In genomic region chr4:182143822-182144620, GRCh38 we compare ENCODE assay signal across 8 cellular contexts.
A peak's percentile ranks its signal among the peaks of the same experiment; 100 is the strongest.
DNase-seq lines count a peak whose midpoint lies in the region; ATAC-seq, FAIRE-seq and TF ChIP-seq lines count a peak whose summit lies in the region.

No MANE protein-coding gene starts in this region.

- DNase-seq in GM13976 (ENCODE audit: low spot score) (peak; percentile 53), M059J (ENCODE audit: low read depth) (peak; percentile 80), heart left ventricle (no peak), prostate gland (ENCODE audit: low spot score) (no peak), GM12891 (ENCODE audit: insufficient read length, low spot score) (no peak)
- DNase-seq in activated T-cell treated with anti-CD3 and anti-CD28 coated beads, Interleukin-2, amount 50 U/mL, for 72 hours = no peak
- DNase-seq in stimulated activated CD4-positive, alpha-beta T cell treated with anti-CD3 and anti-CD28 coated beads, Interleukin-12 subunit alpha, Interleukin-12 subunit beta, amount 100 ng/mL, for 4 hours = no peak

- WGBS in heart left ventricle, 4 donors = 1% methylated on average over 52 to 76 of the region's 78 CpGs
- WGBS in prostate gland = 1% methylated on average over 66 of the region's 78 CpGs

- intact Hi-C loops in heart left ventricle (cut with DNase I) (no loop called here), prostate gland (cut with DNase I) (loop anchor here (5.0 kb wide), 4 partner anchors 63 to 663 kb away; no protein-coding TSS in a partner anchor)

- in situ Hi-C loops in GM13976 (cut with MboI; ENCODE audit: low sequenced_read_pairs, unreplicated experiment) = no loop called here

- H3K36me3 Mint-ChIP-seq in activated T-cell treated with anti-CD3 and anti-CD28 coated beads, Interleukin-2, amount 50 U/mL, for 72 hours (ENCODE audit: insufficient read depth in 2 of 2) = peaks cover 1 to 2% of the 10 kb centered on the region in 2 donors

- TF ChIP-seq POLR2A in heart left ventricle (IDR thresholded peaks at IDR 0.05) (no peak), prostate gland (IDR thresholded peaks at IDR 0.05) (no peak), GM12891 (IDR thresholded peaks at IDR 0.05; ENCODE audit: low read depth, low read length) (no peak)

- H3K27ac ChIP-seq in ACC112 (ENCODE audit: low read depth, low read length) = peak overlapping the region; percentile 84
- peak overlapping the region in 1 of 12 donors; percentile 3 for H3K27ac ChIP-seq in heart left ventricle
- no peak overlapping the region for H3K27ac ChIP-seq in prostate gland

- no peaks in the 10 kb centered on the region for H3K9me3 ChIP-seq in heart left ventricle
- no peaks in the 10 kb centered on the region for H3K9me3 ChIP-seq in prostate gland

- H3K4me1 ChIP-seq in ACC112 (ENCODE audit: control insufficient read depth, insufficient read depth, low read length, unreplicated experiment) (peaks cover 19% of the 10 kb centered on the region), heart left ventricle (peaks cover 0 to 36% (median 13%) of the 10 kb centered on the region in 12 donors), prostate gland (replicated peaks) (peaks cover 5% of the 10 kb centered on the region)

- H3K27me3 ChIP-seq in ACC112 (ENCODE audit: insufficient read depth, low read length) (no peaks in the 10 kb centered on the region), heart left ventricle (peaks cover 38 to 95% (median 75%) of the 10 kb centered on the region in 9 donors), prostate gland (replicated peaks; ENCODE audit: insufficient read depth) (peaks cover 2% of the 10 kb centered on the region)

- FAIRE-seq in GM12891 (lab: Jason Lieb, UNC) = no peak

- H3K4me1 Mint-ChIP-seq in activated T-cell treated with anti-CD3 and anti-CD28 coated beads, Interleukin-2, amount 50 U/mL, for 72 hours (ENCODE audit: low read depth) = peaks cover 12% of the 10 kb centered on the region

- peak overlapping the region; percentile 71 to 86 for H3K4me3 Mint-ChIP-seq in activated T-cell treated with anti-CD3 and anti-CD28 coated beads, Interleukin-2, amount 50 U/mL, for 72 hours

- TF ChIP-seq CTCF in GM13976 (IDR thresholded peaks at IDR 0.05; ENCODE audit: borderline replicate concordance, control extremely low read depth, extremely low read depth, insufficient read depth, missing control alignments) = no peak
- TF ChIP-seq CTCF in heart left ventricle (IDR thresholded peaks at IDR 0.05) = no peak
- TF ChIP-seq CTCF in prostate gland (IDR thresholded peaks at IDR 0.05) = no peak

- H3K4me3 ChIP-seq in ACC112 (ENCODE audit: low read depth, low read length) (peak overlapping the region; percentile 98), heart left ventricle (peak overlapping the region; percentile 37 to 74 (median 58)), prostate gland (peak overlapping the region; percentile 47 to 51)

- peak; percentile 41 to 53 for ATAC-seq in activated T-cell treated with anti-CD3 and anti-CD28 coated beads, Interleukin-2, amount 50 U/mL, for 72 hours (replicated peaks in 1 of 2)
- peak in 3 of 4 donors; percentile 41 to 63 (median 51) for ATAC-seq in heart left ventricle

- H3K27me3 Mint-ChIP-seq in activated T-cell treated with anti-CD3 and anti-CD28 coated beads, Interleukin-2, amount 50 U/mL, for 72 hours (ENCODE audit: low read depth) = peaks cover 80% of the 10 kb centered on the region

- peak overlapping the region; percentile 96 for H2AFZ ChIP-seq in ACC112 (ENCODE audit: low read length, unreplicated experiment)

- no peak overlapping the region for H3K27ac Mint-ChIP-seq in activated T-cell treated with anti-CD3 and anti-CD28 coated beads, Interleukin-2, amount 50 U/mL, for 72 hours

- H3K36me3 ChIP-seq in ACC112 (ENCODE audit: insufficient read depth, low read length) (no peaks in the 10 kb centered on the region), heart left ventricle (no peaks in the 10 kb centered on the region), prostate gland (no peaks in the 10 kb centered on the region)

- peaks cover 36% of the 10 kb centered on the region for H3K79me2 ChIP-seq in ACC112 (ENCODE audit: control insufficient read depth, insufficient read depth, low read length, unreplicated experiment)

- H3K9me3 Mint-ChIP-seq in activated T-cell treated with anti-CD3 and anti-CD28 coated beads, Interleukin-2, amount 50 U/mL, for 72 hours = no peaks in the 10 kb centered on the region

TF ChIP-seq in GM12891, 5 proteins besides CTCF, POLR2A, EP300 and RAD21:
- TF ChIP-seq POU2F2 (IDR thresholded peaks at IDR 0.05; ENCODE audit: low read depth, low read length) (no peak), SPI1 (IDR thresholded peaks at IDR 0.05; ENCODE audit: low read depth, low read length) (no peak), PAX5 (IDR thresholded peaks at IDR 0.05; ENCODE audit: insufficient read depth, low read length, severe bottlenecking) (no peak), POLR2AphosphoS5 (IDR thresholded peaks at IDR 0.05; ENCODE audit: low read depth, low read length) (no peak), TAF1 (IDR thresholded peaks at IDR 0.05; ENCODE audit: low read depth, low read length) (no peak)

Comparison
In these comparisons a context has a peak if more than half of its experiments do, and no peak if none do; other contexts are left out.
1. DNase-seq: peak in GM13976 (single experiment) and M059J (single experiment); none in activated T-cell treated with anti-CD3 and anti-CD28 coated beads, Interleukin-2, amount 50 U/mL, for 72 hours (0 of 2), heart left ventricle (0 of 5), prostate gland (single experiment), stimulated activated CD4-positive, alpha-beta T cell treated with anti-CD3 and anti-CD28 coated beads, Interleukin-12 subunit alpha, Interleukin-12 subunit beta, amount 100 ng/mL, for 4 hours (single experiment) and GM12891 (single experiment).
2. Peak in every context shown above with its lines, with median percentiles within 50 percentile points of each other: H3K4me3 ChIP-seq.